ENCODE assay signal across 15 cellular contexts in the genomic region with DNA sequence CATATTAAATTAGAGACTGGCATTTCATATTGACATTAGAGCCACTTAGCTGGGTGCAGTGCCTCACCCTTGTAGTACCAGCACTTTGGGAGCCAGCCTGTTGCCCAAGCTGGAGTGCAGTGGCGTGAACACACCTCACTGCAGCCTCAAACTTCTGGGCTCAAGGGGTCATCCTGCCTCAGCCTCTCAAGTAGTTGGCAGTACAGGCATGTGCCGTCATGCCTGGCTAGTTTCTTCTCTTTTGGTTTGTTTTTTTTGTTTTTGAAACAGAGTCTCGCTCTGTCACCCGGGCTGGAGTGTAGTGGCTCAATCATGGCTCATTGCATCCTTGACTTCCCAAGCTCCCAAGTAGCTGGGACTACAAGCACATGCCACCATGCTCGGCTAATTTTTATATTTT. TPM values are rescaled to one million over a fixed set of nuclear protein-coding genes. Genes with fewer than 3 reads are reported as not detected.
"Had no signal": no experiment of that assay in that cellular context is flagged by ENCODE, and none has a peak within 500 bp of the region (broad histone marks: within the 10 kb centered on the region; RNA-seq: fewer than 3 reads in every experiment).

No MANE protein-coding gene starts in this region.

- H3K27ac Mint-ChIP-seq: activated CD8-positive, alpha-beta T cell treated with anti-CD3 and anti-CD28 coated beads, Interleukin-2, amount 10 ng/mL, durations not matched to agents 7 days and 5 days; activated T-helper 1 cell treated with anti-CD3 and anti-CD28 coated beads, Interleukin-12 subunit alpha, Interleukin-12 subunit beta, Interleukin-2, Interleukin-4 antibody, amounts not matched to agents 30 ng/mL and 10 ng/mL and 1 ng/mL, durations not matched to agents 14 hours and 24 hours and 36 hours; immature natural killer cell; memory B cell; natural killer cell treated with Interleukin-12 subunit alpha and Interleukin-12 subunit beta and Interleukin-15 and Interleukin-18, amount 100 ng/mL, for 72 hours had no signal

- DNase-seq: activated CD4-positive, alpha-beta T cell treated with anti-CD3 and anti-CD28 coated beads for 1 hour; activated CD8-positive, alpha-beta memory T cell treated with anti-CD3 and anti-CD28 coated beads, Interleukin-2, amount 50 U/mL, for 48 hours; activated CD8-positive, alpha-beta T cell treated with anti-CD3 and anti-CD28 coated beads, Interleukin-2, amount 10 ng/mL, durations not matched to agents 7 days and 5 days; activated naive CD4-positive, alpha-beta T cell treated with Interleukin-2 at 50 U/mL for 16 hours; esophagus squamous epithelium; foreskin fibroblast; immature natural killer cell; left cardiac atrium; psoas muscle; stimulated activated CD4-positive, alpha-beta T cell treated with anti-CD3 and anti-CD28 coated beads, Interleukin-12 subunit alpha, Interleukin-12 subunit beta, amount 100 ng/mL, for 4 hours; stimulated activated naive CD4-positive, alpha-beta T cell treated with Interleukin-2 at 50 U/mL for 16 hours; T1000 had no signal

- H3K4me3 Mint-ChIP-seq: activated CD8-positive, alpha-beta T cell treated with anti-CD3 and anti-CD28 coated beads, Interleukin-2, amount 10 ng/mL, durations not matched to agents 7 days and 5 days; activated T-helper 1 cell treated with anti-CD3 and anti-CD28 coated beads, Interleukin-12 subunit alpha, Interleukin-12 subunit beta, Interleukin-2, Interleukin-4 antibody, amounts not matched to agents 30 ng/mL and 10 ng/mL and 1 ng/mL, durations not matched to agents 14 hours and 24 hours and 36 hours; immature natural killer cell; memory B cell; natural killer cell treated with Interleukin-12 subunit alpha and Interleukin-12 subunit beta and Interleukin-15 and Interleukin-18, amount 100 ng/mL, for 72 hours had no signal

- H3K36me3 Mint-ChIP-seq: immature natural killer cell; memory B cell; natural killer cell treated with Interleukin-12 subunit alpha and Interleukin-12 subunit beta and Interleukin-15 and Interleukin-18, amount 100 ng/mL, for 72 hours had no signal

- H3K9me3 Mint-ChIP-seq: activated T-helper 1 cell treated with anti-CD3 and anti-CD28 coated beads, Interleukin-12 subunit alpha, Interleukin-12 subunit beta, Interleukin-2, Interleukin-4 antibody, amounts not matched to agents 30 ng/mL and 10 ng/mL and 1 ng/mL, durations not matched to agents 14 hours and 24 hours and 36 hours; memory B cell; natural killer cell treated with Interleukin-12 subunit alpha and Interleukin-12 subunit beta and Interleukin-15 and Interleukin-18, amount 100 ng/mL, for 72 hours had no signal

- H3K4me1 Mint-ChIP-seq: immature natural killer cell had no signal

RNA-seq across cellular contexts. Expression of gene PPM1E, which starts 8.7 kb away (rescaled TPM):
- total RNA-seq: activated CD8-positive, alpha-beta T cell treated with anti-CD3 and anti-CD28 coated beads, Interleukin-2, amount 10 ng/mL, durations not matched to agents 7 days and 5 days; natural killer cell treated with Interleukin-12 subunit alpha and Interleukin-12 subunit beta and Interleukin-15 and Interleukin-18, amount 100 ng/mL, for 72 hours had no signal
